1 cellular context compared by ENCODE assay signal in the genomic region with DNA sequence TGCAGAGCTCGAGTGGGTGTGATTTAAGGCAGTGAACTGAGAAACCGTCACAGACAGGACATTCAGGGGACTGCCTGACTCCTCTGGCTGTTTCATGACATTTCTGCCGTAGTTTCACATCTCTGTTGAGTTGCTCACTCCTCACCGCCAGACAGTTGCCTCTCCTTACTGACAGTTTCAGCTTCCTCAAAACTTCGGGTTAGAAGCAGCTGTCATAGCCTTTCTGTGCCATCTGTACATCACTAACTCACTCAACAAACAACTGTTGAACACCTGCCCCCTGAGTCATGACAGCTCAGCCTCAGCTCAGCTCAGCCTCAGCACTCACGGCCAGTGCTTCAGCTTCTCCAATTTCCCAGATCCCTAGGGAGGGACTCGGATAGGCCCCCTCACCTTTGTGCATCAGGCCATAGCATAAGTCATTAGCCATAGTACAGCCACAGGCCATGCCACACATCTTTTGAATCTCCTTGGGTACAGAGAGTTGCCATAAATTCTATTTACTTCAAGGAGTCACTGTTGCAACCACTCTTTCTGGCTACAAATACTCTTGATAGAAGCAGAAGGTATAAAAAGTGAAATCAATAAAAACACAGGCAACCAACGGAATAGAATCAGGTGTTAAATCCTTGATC.
TF ChIP-seq lines count a peak whose summit lies in the region.

No MANE protein-coding gene starts in this region.

TF ChIP-seq in K562, 482 proteins besides CTCF, POLR2A, EP300 and RAD21 (continued from another document):
- no peak for TF ChIP-seq PREB (CRISPR knock-in tag; IDR thresholded peaks at IDR 0.05)
- no peak for TF ChIP-seq SMAD1 (IDR thresholded peaks at IDR 0.05; ENCODE audit: low read depth, low read length, partially characterized antibody)
- no peak for TF ChIP-seq ZNF384 (IDR thresholded peaks at IDR 0.05; ENCODE audit: low read depth, low read length)
- TF ChIP-seq POLR2AphosphoS5 (IDR thresholded peaks at IDR 0.05; ENCODE audit: control insufficient read depth, insufficient read depth, low read depth, low read length) = no peak
- TF ChIP-seq HNRNPK (IDR thresholded peaks at IDR 0.05; ENCODE audit: low read depth, low read length, poor library complexity, severe bottlenecking) = no peak
- no peak for TF ChIP-seq HEY1 (CRISPR knock-in tag; IDR thresholded peaks at IDR 0.05; ENCODE audit: borderline replicate concordance)
- no peak for TF ChIP-seq TCF7L2 (IDR thresholded peaks at IDR 0.05; ENCODE audit: low read depth, low read length)
- TF ChIP-seq PHF21A (IDR thresholded peaks at IDR 0.05; ENCODE audit: borderline replicate concordance, low read depth) = no peak
- no peak for TF ChIP-seq ZNF133 (CRISPR knock-in tag; IDR thresholded peaks at IDR 0.05)
- no peak for TF ChIP-seq SNRNP70 (optimal IDR thresholded peaks at IDR 0.05; ENCODE audit: low read depth, low read length)
